In the genomic region with DNA sequence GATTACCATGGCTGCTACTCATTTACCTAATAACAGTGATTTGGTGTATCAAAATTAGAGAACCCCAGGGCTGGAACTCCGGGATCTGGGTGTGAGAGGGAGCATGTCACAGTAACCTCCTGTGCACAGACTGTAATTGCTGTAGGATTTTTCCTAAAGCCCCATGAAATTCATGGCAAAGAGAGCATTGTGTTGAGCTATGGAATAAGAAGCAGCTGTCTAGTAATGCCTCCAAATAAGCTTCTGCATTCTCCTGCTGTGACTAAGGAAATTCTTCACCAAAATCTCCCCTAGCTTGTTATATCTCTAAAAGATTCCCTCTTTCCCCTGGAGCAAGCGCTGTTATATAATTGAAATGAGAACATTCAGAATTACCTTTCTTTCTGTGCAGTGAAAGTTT, we compare ENCODE assay signal across 1 cellular context.
TF ChIP-seq lines count a peak whose summit lies in the region.

No MANE protein-coding gene starts in this region.

TF ChIP-seq in IMR-90, 13 proteins besides CTCF, POLR2A, EP300 and RAD21:
- TF ChIP-seq CHD1 (IDR thresholded peaks at IDR 0.05; ENCODE audit: low read depth, low read length) (no peak), RCOR1 (IDR thresholded peaks at IDR 0.05; ENCODE audit: insufficient replicate concordance, low read length) (no peak), SMC3 (IDR thresholded peaks at IDR 0.05; ENCODE audit: low read depth, low read length) (no peak), CEBPB (IDR thresholded peaks at IDR 0.05; ENCODE audit: low read depth, low read length) (no peak), FOS (IDR thresholded peaks at IDR 0.05; ENCODE audit: low read depth, low read length) (no peak), MAZ (IDR thresholded peaks at IDR 0.05; ENCODE audit: borderline replicate concordance, low read depth, low read length) (no peak), MAFK (IDR thresholded peaks at IDR 0.05; ENCODE audit: low read depth, low read length) (no peak), MXI1 (IDR thresholded peaks at IDR 0.05; ENCODE audit: borderline replicate concordance, low read depth, low read length) (no peak), RFX5 (IDR thresholded peaks at IDR 0.05; ENCODE audit: low read depth, low read length) (no peak)
- TF ChIP-seq, protein P1, sequence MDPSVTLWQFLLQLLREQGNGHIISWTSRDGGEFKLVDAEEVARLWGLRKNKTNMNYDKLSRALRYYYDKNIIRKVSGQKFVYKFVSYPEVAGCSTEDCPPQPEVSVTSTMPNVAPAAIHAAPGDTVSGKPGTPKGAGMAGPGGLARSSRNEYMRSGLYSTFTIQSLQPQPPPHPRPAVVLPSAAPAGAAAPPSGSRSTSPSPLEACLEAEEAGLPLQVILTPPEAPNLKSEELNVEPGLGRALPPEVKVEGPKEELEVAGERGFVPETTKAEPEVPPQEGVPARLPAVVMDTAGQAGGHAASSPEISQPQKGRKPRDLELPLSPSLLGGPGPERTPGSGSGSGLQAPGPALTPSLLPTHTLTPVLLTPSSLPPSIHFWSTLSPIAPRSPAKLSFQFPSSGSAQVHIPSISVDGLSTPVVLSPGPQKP (IDR thresholded peaks at IDR 0.05; ENCODE audit: borderline replicate concordance, low read depth, low read length): no peak
- TF ChIP-seq, protein P2, sequence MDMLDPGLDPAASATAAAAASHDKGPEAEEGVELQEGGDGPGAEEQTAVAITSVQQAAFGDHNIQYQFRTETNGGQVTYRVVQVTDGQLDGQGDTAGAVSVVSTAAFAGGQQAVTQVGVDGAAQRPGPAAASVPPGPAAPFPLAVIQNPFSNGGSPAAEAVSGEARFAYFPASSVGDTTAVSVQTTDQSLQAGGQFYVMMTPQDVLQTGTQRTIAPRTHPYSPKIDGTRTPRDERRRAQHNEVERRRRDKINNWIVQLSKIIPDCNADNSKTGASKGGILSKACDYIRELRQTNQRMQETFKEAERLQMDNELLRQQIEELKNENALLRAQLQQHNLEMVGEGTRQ (IDR thresholded peaks at IDR 0.05; ENCODE audit: low read depth, low read length): no peak
TF ChIP-seq in IMR-90: peak in this region for 0.
